11 cellular contexts compared by ENCODE assay signal in the genomic region with DNA sequence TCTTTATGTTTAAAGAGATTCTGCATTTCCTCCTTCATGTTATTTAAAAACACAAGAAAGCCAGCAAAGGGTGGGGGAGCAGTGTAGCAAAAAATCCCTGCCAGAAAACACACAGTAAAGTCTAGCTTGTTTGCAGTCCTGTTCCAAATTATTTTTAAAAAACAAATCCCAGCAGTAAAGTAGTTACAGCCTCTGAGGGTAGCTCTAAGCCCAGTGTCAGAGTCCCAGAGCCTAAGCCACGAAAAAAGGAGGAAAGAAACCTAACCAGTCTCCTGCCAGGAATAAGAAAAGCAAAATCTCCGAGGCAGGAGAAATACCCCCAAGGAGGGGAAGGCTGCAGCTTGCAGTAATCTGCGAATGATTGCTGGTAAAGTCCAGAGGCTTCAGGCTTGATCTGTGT.
DNase-seq lines count a peak whose midpoint lies in the region; ATAC-seq and TF ChIP-seq lines count a peak whose summit lies in the region.
"Had no signal": no experiment of that assay in that cellular context is flagged by ENCODE, and none has a peak within 500 bp of the region (broad histone marks: within the 10 kb centered on the region; RNA-seq: fewer than 3 reads in every experiment).

No MANE protein-coding gene starts in this region.

- no peaks in the 10 kb centered on the region for H3K9me3 Mint-ChIP-seq in type B pancreatic cell
- H3K9me3 Mint-ChIP-seq: immature natural killer cell had no signal

- H3K27me3 Mint-ChIP-seq in type B pancreatic cell, result peaks cover 31% of the 10 kb centered on the region

- H3K27me3 ChIP-seq in gastroesophageal sphincter, result no peaks in the 10 kb centered on the region
- H3K27me3 ChIP-seq in neuron (ENCODE audit: insufficient read depth, low read length), result no peaks in the 10 kb centered on the region
- no peaks in the 10 kb centered on the region for H3K27me3 ChIP-seq in SJCRH30
- no peaks in the 10 kb centered on the region for H3K27me3 ChIP-seq in body of pancreas
- no peaks in the 10 kb centered on the region for H3K27me3 ChIP-seq in effector memory CD4-positive, alpha-beta T cell (replicated peaks; ENCODE audit: control insufficient read depth, insufficient read depth, low read length, poor library complexity, severe bottlenecking)

- 0 to 27% methylated on average over 3 of the region's 3 CpGs for WGBS in gastroesophageal sphincter (ENCODE audit: low coverage in 1 of 2), 2 donors
- 26 to 36% methylated on average over 3 of the region's 3 CpGs for WGBS in body of pancreas, 2 donors

- peak overlapping the region; percentile 17 to 51 for H3K4me3 ChIP-seq in gastroesophageal sphincter
- no peak overlapping the region for H3K4me3 ChIP-seq in neuron (ENCODE audit: low read length)
- H3K4me3 ChIP-seq in SJCRH30, result no peak overlapping the region
- no peak overlapping the region for H3K4me3 ChIP-seq in body of pancreas
- H3K4me3 ChIP-seq in effector memory CD4-positive, alpha-beta T cell (ENCODE audit: insufficient read depth, low read depth, low read length, poor library complexity, severe bottlenecking), result no peak overlapping the region

- no peak for DNase-seq in type B pancreatic cell (ENCODE audit: extremely low spot score, unreplicated experiment)
- DNase-seq in central memory CD4-positive, alpha-beta T cell, result no peak
- DNase-seq in SJCRH30, result no peak
- no peak for DNase-seq in body of pancreas
- no peak for DNase-seq in effector memory CD4-positive, alpha-beta T cell
- DNase-seq: immature natural killer cell, NCI-H2171 treated with DMSO at 0.1 percent for 48 hours had no signal

- H3K4me3 Mint-ChIP-seq in type B pancreatic cell, result peak overlapping the region; percentile 19
- H3K4me3 Mint-ChIP-seq: immature natural killer cell had no signal

- no peaks in the 10 kb centered on the region for H3K36me3 Mint-ChIP-seq in type B pancreatic cell
- H3K36me3 Mint-ChIP-seq: immature natural killer cell had no signal

- H3K4me1 ChIP-seq in gastroesophageal sphincter (peaks cover 2 to 77% (median 15%) of the 10 kb centered on the region in 3 donors), neuron (ENCODE audit: insufficient read depth, low read length) (peaks cover 3% of the 10 kb centered on the region), SJCRH30 (peaks cover 38% of the 10 kb centered on the region), body of pancreas (no peaks in the 10 kb centered on the region)
- no peaks in the 10 kb centered on the region for H3K4me1 ChIP-seq in effector memory CD4-positive, alpha-beta T cell (ENCODE audit: control insufficient read depth, insufficient read depth, low read length, poor library complexity, severe bottlenecking)

- H2AFZ ChIP-seq in neuron (ENCODE audit: low read depth, low read length), result peak overlapping the region; percentile 47

- H3K27ac Mint-ChIP-seq in type B pancreatic cell, result no peak overlapping the region
- H3K27ac Mint-ChIP-seq: immature natural killer cell had no signal

- TF ChIP-seq CTCF in gastroesophageal sphincter (IDR thresholded peaks at IDR 0.05) (no peak), type B pancreatic cell (conservative IDR thresholded peaks at IDR 0.05) (no peak), body of pancreas (IDR thresholded peaks at IDR 0.05) (no peak)

- H3K9me3 ChIP-seq in gastroesophageal sphincter (no peaks in the 10 kb centered on the region), neuron (ENCODE audit: low read length) (no peaks in the 10 kb centered on the region), SJCRH30 (replicated peaks) (no peaks in the 10 kb centered on the region), body of pancreas (peaks cover 0 to 9% (median 0%) of the 10 kb centered on the region in 3 donors)
- no peaks in the 10 kb centered on the region for H3K9me3 ChIP-seq in effector memory CD4-positive, alpha-beta T cell (ENCODE audit: control insufficient read depth, low read length)

- TF ChIP-seq EP300 in gastroesophageal sphincter (IDR thresholded peaks at IDR 0.05), result no peak

- intact Hi-C loops in body of pancreas (cut with DNase I), result no loop called here

- H3K36me3 ChIP-seq in gastroesophageal sphincter (no peaks in the 10 kb centered on the region), neuron (ENCODE audit: insufficient read depth, low read length) (no peaks in the 10 kb centered on the region), SJCRH30 (no peaks in the 10 kb centered on the region), body of pancreas (replicated peaks in 1 of 2; ENCODE audit: insufficient read depth in 1 of 2, low read depth in 2 of 2) (no peaks in the 10 kb centered on the region)
- no peaks in the 10 kb centered on the region for H3K36me3 ChIP-seq in effector memory CD4-positive, alpha-beta T cell (ENCODE audit: control insufficient read depth, insufficient read depth, low read length)

- TF ChIP-seq POLR2A in gastroesophageal sphincter (IDR thresholded peaks at IDR 0.05) (no peak), body of pancreas (IDR thresholded peaks at IDR 0.05) (no peak)

- peaks cover 23% of the 10 kb centered on the region for H3K4me1 Mint-ChIP-seq in type B pancreatic cell (ENCODE audit: unreplicated experiment)
- H3K4me1 Mint-ChIP-seq: immature natural killer cell had no signal

- ATAC-seq in gastroesophageal sphincter (peak; percentile 29), body of pancreas (no peak)

- H3K27ac ChIP-seq in angular gyrus (ENCODE audit: low read depth, low read length), result peak overlapping the region; percentile 49
- peak overlapping the region; percentile 85 to 94 (median 90) for H3K27ac ChIP-seq in gastroesophageal sphincter
- H3K27ac ChIP-seq in SJCRH30, result no peak overlapping the region
- no peak overlapping the region for H3K27ac ChIP-seq in body of pancreas
- H3K27ac ChIP-seq in effector memory CD4-positive, alpha-beta T cell (ENCODE audit: insufficient read depth, low read length, poor library complexity, severe bottlenecking), result no peak overlapping the region
- H3K27ac ChIP-seq: KMS-11 had no signal

Comparison
In these comparisons a context has a peak if more than half of its experiments do, and no peak if none do; other contexts are left out.
1. H3K27ac ChIP-seq: peak in angular gyrus (single experiment) and gastroesophageal sphincter (4 of 4); none in SJCRH30 (single experiment), body of pancreas (0 of 4) and effector memory CD4-positive, alpha-beta T cell (single experiment).
2. H3K4me3 ChIP-seq: peak in gastroesophageal sphincter (2 of 2); none in neuron (single experiment), SJCRH30 (single experiment), body of pancreas (0 of 2) and effector memory CD4-positive, alpha-beta T cell (single experiment).